ENCODE assay signal across 8 cellular contexts in the genomic region with DNA sequence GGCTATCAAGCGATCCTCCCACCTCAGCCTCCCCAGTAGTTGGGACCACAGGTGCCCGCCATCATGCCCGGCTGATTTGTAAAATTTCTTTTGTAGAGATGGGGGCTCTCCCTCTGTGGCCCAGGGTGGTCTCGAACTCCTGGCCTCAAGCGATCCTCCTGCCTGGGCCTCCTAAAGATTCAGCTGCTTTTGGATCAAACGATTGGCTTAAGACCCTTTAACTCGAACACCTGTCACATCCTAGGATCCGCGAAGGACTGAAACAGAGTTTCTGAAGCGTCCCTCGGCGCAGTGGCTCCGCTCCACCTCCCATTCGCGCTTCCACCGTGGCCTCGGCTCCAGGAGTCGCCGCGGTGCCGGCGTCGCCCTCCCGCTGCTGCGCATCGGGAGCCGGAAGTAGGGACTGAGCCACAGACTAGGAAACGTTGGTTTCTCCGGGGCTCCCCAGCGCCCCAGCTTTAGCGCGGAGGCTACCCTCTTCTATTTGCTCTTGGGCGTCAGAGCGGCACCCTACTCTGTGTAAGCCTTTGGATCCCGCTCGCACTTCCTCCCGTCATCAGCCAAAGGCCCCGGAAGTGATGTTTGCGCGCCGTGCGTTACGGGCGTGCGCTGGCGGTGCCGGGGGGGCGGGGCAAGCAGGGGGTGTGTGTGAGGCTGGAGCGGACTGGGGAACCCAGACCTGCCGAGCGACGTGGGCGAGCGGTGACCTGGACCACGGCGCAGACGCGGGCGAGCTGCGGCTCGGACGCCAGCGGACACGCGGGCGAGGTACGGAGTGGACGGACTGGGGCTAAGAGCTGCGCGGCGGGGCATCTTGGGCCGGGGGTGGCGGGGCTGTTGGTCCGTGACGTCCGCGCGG. TPM values are rescaled to one million over a fixed set of nuclear protein-coding genes. Genes with fewer than 3 reads are reported as not detected.
DNase-seq lines count a peak whose midpoint lies in the region; ATAC-seq and TF ChIP-seq lines count a peak whose summit lies in the region.

No MANE protein-coding gene starts in this region.

- TF ChIP-seq CTCF in GM10266 (IDR thresholded peaks at IDR 0.05; ENCODE audit: control insufficient read depth, insufficient read depth, low read depth, missing control alignments): no peak
- TF ChIP-seq CTCF in ovary (IDR thresholded peaks at IDR 0.05): no peak
- TF ChIP-seq CTCF in thyroid gland (IDR thresholded peaks at IDR 0.05): no peak

- H3K9me3 Mint-ChIP-seq in activated naive CD8-positive, alpha-beta T cell treated with anti-CD3 and anti-CD28 coated beads for 36 hours: no peaks in the 10 kb centered on the region

- intact Hi-C loops in Right ventricle myocardium inferior (cut with DNase I): loop anchor here (2.0 to 5.0 kb wide), 2 partner anchors 27 to 56 kb away; no protein-coding TSS in a partner anchor
- intact Hi-C loops in ovary (cut with DNase I): loop anchor here in 2 of 4 donors (5.0 kb wide), 1 partner anchor 61 kb away; the partner anchor contains the start of gene RABGEF1 (in 2 of the 2)
- intact Hi-C loops in thyroid gland (cut with DNase I): loop anchor here (10.0 kb wide), 1 partner anchor 53 kb away; no protein-coding TSS in a partner anchor

- peak overlapping the region; percentile 89 for H3K4me3 Mint-ChIP-seq in activated naive CD8-positive, alpha-beta T cell treated with anti-CD3 and anti-CD28 coated beads for 36 hours

- ATAC-seq in HG02623 (IDR thresholded peaks at IDR 0.05; ENCODE audit: unreplicated experiment) (peak; percentile 92), SK-N-SH treated with all-trans-retinoic acid at 6 μM for 48 hours (peak; percentile 95), Right ventricle myocardium inferior (peak; percentile 99)

- H3K36me3 ChIP-seq in ovary (no peaks in the 10 kb centered on the region), thyroid gland (no peaks in the 10 kb centered on the region)

- H3K9me3 ChIP-seq in ovary: no peaks in the 10 kb centered on the region
- no peaks in the 10 kb centered on the region for H3K9me3 ChIP-seq in thyroid gland

- H3K4me1 ChIP-seq in ovary (ENCODE audit: insufficient read depth) (peaks cover 4% of the 10 kb centered on the region), thyroid gland (peaks cover 6 to 18% of the 10 kb centered on the region in 2 donors)

- WGBS in ovary, 3 donors: 2 to 4% (median 3%) methylated on average over 62 to 78 of the region's 78 CpGs
- 6 to 37% methylated on average over 6 to 36 of the region's 78 CpGs for WGBS in thyroid gland, 2 donors

- peak overlapping the region; percentile 89 to 91 for H3K27ac ChIP-seq in ovary
- peak overlapping the region; percentile 96 to 99 (median 98) for H3K27ac ChIP-seq in thyroid gland

- peak overlapping the region; percentile 92 for H3K27ac Mint-ChIP-seq in activated naive CD8-positive, alpha-beta T cell treated with anti-CD3 and anti-CD28 coated beads for 36 hours

- TF ChIP-seq EP300 in ovary (IDR thresholded peaks at IDR 0.05): no peak

- H3K4me3 ChIP-seq in ovary: peak overlapping the region; percentile 81
- H3K4me3 ChIP-seq in thyroid gland (replicated peaks in 1 of 3): peak overlapping the region; percentile 21 to 99 (median 88)

- no peaks in the 10 kb centered on the region for H3K27me3 ChIP-seq in ovary
- H3K27me3 ChIP-seq in thyroid gland: no peaks in the 10 kb centered on the region

- peak; percentile 92 for DNase-seq in GM10266 (ENCODE audit: extremely low spot score)
- DNase-seq in NCI-H1092 treated with DMSO at 0.1 percent for 48 hours (lab: John Stamatoyannopoulos, UW): peak; percentile 92
- peak; percentile 97 for DNase-seq in activated naive CD8-positive, alpha-beta T cell treated with anti-CD3 and anti-CD28 coated beads for 36 hours
- peak; percentile 99 for DNase-seq in Right ventricle myocardium inferior (ENCODE audit: missing footprints)
- peak; percentile 97 to 98 (median 97) for DNase-seq in ovary
- peak; percentile 97 for DNase-seq in thyroid gland

- H3K4me1 Mint-ChIP-seq in activated naive CD8-positive, alpha-beta T cell treated with anti-CD3 and anti-CD28 coated beads for 36 hours: peaks cover 30% of the 10 kb centered on the region

- H3K36me3 Mint-ChIP-seq in activated naive CD8-positive, alpha-beta T cell treated with anti-CD3 and anti-CD28 coated beads for 36 hours: peaks cover 4% of the 10 kb centered on the region

- peak; percentile 97 for TF ChIP-seq POLR2A in ovary (IDR thresholded peaks at IDR 0.05)
- TF ChIP-seq POLR2A in thyroid gland (IDR thresholded peaks at IDR 0.05): peak; percentile 16 to 94

- no peaks in the 10 kb centered on the region for H3K27me3 Mint-ChIP-seq in activated naive CD8-positive, alpha-beta T cell treated with anti-CD3 and anti-CD28 coated beads for 36 hours

TF ChIP-seq in SK-N-SH treated with all-trans-retinoic acid at 6 μM for 48 hours, 23 proteins besides CTCF, POLR2A, EP300 and RAD21:
- TF ChIP-seq POU6F1 (CRISPR knock-in tag; IDR thresholded peaks at IDR 0.05; ENCODE audit: borderline replicate concordance, low read depth) (no peak), OSR1 (CRISPR knock-in tag; IDR thresholded peaks at IDR 0.05) (no peak), ZNF70 (CRISPR knock-in tag; IDR thresholded peaks at IDR 0.05) (no peak), CSDC2 (CRISPR knock-in tag; IDR thresholded peaks at IDR 0.05) (no peak), TOX (CRISPR knock-in tag; IDR thresholded peaks at IDR 0.05; ENCODE audit: borderline replicate concordance) (no peak), ISL1 (CRISPR knock-in tag; IDR thresholded peaks at IDR 0.05) (no peak), BACH2 (CRISPR knock-in tag; IDR thresholded peaks at IDR 0.05; ENCODE audit: borderline replicate concordance) (no peak), CREB5 (CRISPR knock-in tag; IDR thresholded peaks at IDR 0.05; ENCODE audit: low read depth) (no peak), ZFP30 (CRISPR knock-in tag; IDR thresholded peaks at IDR 0.05) (no peak), ZNF8 (CRISPR knock-in tag; IDR thresholded peaks at IDR 0.05) (no peak), GLIS3 (CRISPR knock-in tag; IDR thresholded peaks at IDR 0.05) (no peak)
TF ChIP-seq in SK-N-SH treated with all-trans-retinoic acid at 6 μM for 48 hours: peak in this region for 0.

RNA-seq across cellular contexts. Expression of gene KCTD7, which starts 53.0 kb away (rescaled TPM):
- total RNA-seq in activated naive CD8-positive, alpha-beta T cell treated with anti-CD3 and anti-CD28 coated beads for 36 hours: 1 to 10 TPM; 3.5 to 4.3 TPM
- total RNA-seq in Right ventricle myocardium inferior: 7.8 TPM
- 10 to 100 TPM; 15.6 to 28.5 (median 22.0) TPM for total RNA-seq in ovary
- 10 to 100 TPM; 13.4 to 25.8 TPM for polyA plus RNA-seq in ovary
- 10 to 100 TPM; 17.4 to 19.3 (median 18.1) TPM for total RNA-seq in thyroid gland

RNA-seq across cellular contexts. Expression of gene RABGEF1, which starts 58.8 kb away (rescaled TPM):
- 10 to 100 TPM; 18.9 to 20.3 TPM for total RNA-seq in activated naive CD8-positive, alpha-beta T cell treated with anti-CD3 and anti-CD28 coated beads for 36 hours
- total RNA-seq in Right ventricle myocardium inferior (16.4 TPM), ovary (10 to 100 TPM; 22.2 to 29.9 (median 25.4) TPM), thyroid gland (10 to 100 TPM; 31.0 to 55.1 (median 47.9) TPM)
- 10 to 100 TPM; 13.1 to 28.0 TPM for polyA plus RNA-seq in ovary

Comparison
In these comparisons a context has a peak if more than half of its experiments do, and no peak if none do; other contexts are left out.
1. Peak in every context shown above with its lines: DNase-seq, ATAC-seq, H3K4me3 ChIP-seq and H3K27ac ChIP-seq.